Comparison of ENCODE assay signal across 8 cellular contexts in the genomic region with DNA sequence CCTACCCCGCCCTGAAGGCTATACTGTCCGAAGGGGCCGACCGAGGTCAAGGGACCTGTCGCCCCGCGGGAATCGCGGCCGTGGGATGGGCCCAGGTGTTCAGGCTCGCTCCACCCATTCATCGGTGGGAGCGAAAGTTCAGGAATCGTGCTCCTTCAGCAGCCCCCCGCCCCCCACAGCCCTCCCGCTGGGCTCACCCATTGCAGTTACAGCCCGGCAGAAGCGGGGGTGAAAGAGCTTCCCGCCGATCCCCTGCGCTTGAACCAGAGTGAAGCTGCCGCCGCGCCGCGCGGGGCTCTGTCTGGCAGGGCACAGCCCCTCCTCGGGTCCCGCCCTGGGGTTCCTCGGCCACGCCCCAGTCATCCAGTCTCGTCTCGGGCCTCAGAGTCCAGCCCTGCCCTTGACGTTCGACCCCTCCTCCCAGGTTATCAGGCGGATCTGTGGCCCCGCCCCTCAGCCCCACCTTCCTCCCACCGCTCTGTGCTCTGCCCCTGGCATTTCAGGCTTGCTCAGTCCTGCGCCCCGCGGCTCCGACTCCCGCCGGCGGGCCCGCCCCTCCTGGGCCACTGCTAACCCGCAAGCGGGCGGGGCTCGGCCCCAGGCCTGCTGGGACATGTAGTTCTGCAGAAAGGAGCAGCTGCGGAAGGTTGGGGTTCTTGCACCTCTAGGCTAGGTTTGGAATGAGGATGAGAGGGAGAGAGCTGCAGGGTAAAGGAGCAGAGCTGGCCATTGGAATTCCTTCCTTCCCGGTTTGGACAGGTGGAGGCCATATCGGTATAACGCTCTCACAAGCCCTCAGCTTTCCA. TPM values are rescaled to one million over a fixed set of nuclear protein-coding genes. Genes with fewer than 3 reads are reported as not detected.
A peak's percentile ranks its signal among the peaks of the same experiment; 100 is the strongest.
DNase-seq lines count a peak whose midpoint lies in the region; ATAC-seq and TF ChIP-seq lines count a peak whose summit lies in the region.

A gene (minus strand): TSS at position 303 of the 806 bp plus-strand sequence. CDS start 3,955 bp downstream, outside the sequence.

- ATAC-seq in GM18870 (IDR thresholded peaks at IDR 0.05; ENCODE audit: unreplicated experiment) (peak; percentile 79), HG03108 (IDR thresholded peaks at IDR 0.05; ENCODE audit: unreplicated experiment) (peak; percentile 86)

- H3K36me3 ChIP-seq in WERI-Rb-1 = 0 out of 2 replicates have a peak, but pooled peaks cover 4% of the 10 kb centered on the region
- H3K36me3 ChIP-seq in spleen = peaks cover 0 to 8% (median 0%) of the 10 kb centered on the region in 6 donors

- CTCF ChIA-PET in AG04449 (lab: Yijun Ruan, JAX) = interaction anchor here (0.8 to 8.7 kb wide), 11 partner anchors 7 to 338 kb away, joined by 3 to 154 read pairs (median 5); no protein-coding TSS in a partner anchor

- peaks cover 29 to 61% (median 48%) of the 10 kb centered on the region in 6 donors for H3K4me1 ChIP-seq in spleen

- DNase-seq in AG04449 (ENCODE audit: low read depth, low spot score) (no peak), NCI-H2196 treated with DMSO at 0.1 percent for 48 hours (lab: John Stamatoyannopoulos, UW; ENCODE audit: unreplicated experiment) (peak; percentile 98), WERI-Rb-1 (peak; percentile 99), cardiac fibroblast (ENCODE audit: low read depth in 2 of 2) (peak; percentile 84 to 87), inferior parietal cortex (ENCODE audit: extremely low spot score) (peak; percentile 87), spleen (peak; percentile 98)

- H3K9me3 ChIP-seq in WERI-Rb-1 (ENCODE audit: severe bottlenecking) (peaks cover 2% of the 10 kb centered on the region), spleen (peaks cover 0 to 8% (median 1%) of the 10 kb centered on the region in 8 donors)

- WGBS in spleen, 5 donors = 0 to 1% (median 1%) methylated on average over 29 to 54 of the region's 54 CpGs

- POLR2A ChIA-PET in AG04449 (lab: Yijun Ruan, JAX) = no interaction called here

- intact Hi-C loops in spleen (cut with DNase I; ENCODE audit: low total_unique reads) = no loop called here

- no peak for TF ChIP-seq CTCF in AG04449 (IDR thresholded peaks at IDR 0.05; ENCODE audit: insufficient read depth, low read length, missing control alignments)
- TF ChIP-seq CTCF in WERI-Rb-1 (IDR thresholded peaks at IDR 0.05; ENCODE audit: low read depth, low read length) = no peak
- no peak for TF ChIP-seq CTCF in cardiac fibroblast (IDR thresholded peaks at IDR 0.05; ENCODE audit: low read depth, low read length)
- TF ChIP-seq CTCF in spleen (IDR thresholded peaks at IDR 0.05 in 8 of 11, conservative IDR thresholded peaks at IDR 0.05 in 3 of 11) = peak in 2 of 11 experiments; percentile 24 to 30

- TF ChIP-seq POLR2A in spleen (IDR thresholded peaks at IDR 0.05) = no peak

- H3K4me3 ChIP-seq in AG04449 (ENCODE audit: low read depth, low read length) (peak within 1 kb of the TSS; percentile 74), WERI-Rb-1 (ENCODE audit: low read depth, low read length) (peak within 1 kb of the TSS; percentile 80), cardiac fibroblast (replicated peaks in 1 of 2; ENCODE audit: low read depth in 2 of 2, low read length in 2 of 2) (peak within 1 kb of the TSS; percentile 73 to 81), spleen (peak within 1 kb of the TSS; percentile 51 to 92 (median 72))

- H3K27me3 ChIP-seq in WERI-Rb-1 (ENCODE audit: insufficient read depth, low read depth, severe bottlenecking) = no peaks in the 10 kb centered on the region
- peaks cover 0 to 24% (median 0%) of the 10 kb centered on the region in 7 donors for H3K27me3 ChIP-seq in spleen (replicated peaks in 1 of 7)

- H3K27ac ChIP-seq in WERI-Rb-1 (peak within 1 kb of the TSS; percentile 75), spleen (peak within 1 kb of the TSS in 6 of 8 donors; percentile 14 to 78 (median 70))

RNA-seq across cellular contexts. Expression of the gene that starts here (rescaled TPM):
- 1 to 10 TPM in 6 of 7 donors, under 1 TPM in 1; 0.97 to 2.2 (median 1.5) TPM for total RNA-seq in spleen
- under 1 TPM; 0.22 to 0.48 (median 0.47) TPM for polyA plus RNA-seq in spleen
